In the genomic region with DNA sequence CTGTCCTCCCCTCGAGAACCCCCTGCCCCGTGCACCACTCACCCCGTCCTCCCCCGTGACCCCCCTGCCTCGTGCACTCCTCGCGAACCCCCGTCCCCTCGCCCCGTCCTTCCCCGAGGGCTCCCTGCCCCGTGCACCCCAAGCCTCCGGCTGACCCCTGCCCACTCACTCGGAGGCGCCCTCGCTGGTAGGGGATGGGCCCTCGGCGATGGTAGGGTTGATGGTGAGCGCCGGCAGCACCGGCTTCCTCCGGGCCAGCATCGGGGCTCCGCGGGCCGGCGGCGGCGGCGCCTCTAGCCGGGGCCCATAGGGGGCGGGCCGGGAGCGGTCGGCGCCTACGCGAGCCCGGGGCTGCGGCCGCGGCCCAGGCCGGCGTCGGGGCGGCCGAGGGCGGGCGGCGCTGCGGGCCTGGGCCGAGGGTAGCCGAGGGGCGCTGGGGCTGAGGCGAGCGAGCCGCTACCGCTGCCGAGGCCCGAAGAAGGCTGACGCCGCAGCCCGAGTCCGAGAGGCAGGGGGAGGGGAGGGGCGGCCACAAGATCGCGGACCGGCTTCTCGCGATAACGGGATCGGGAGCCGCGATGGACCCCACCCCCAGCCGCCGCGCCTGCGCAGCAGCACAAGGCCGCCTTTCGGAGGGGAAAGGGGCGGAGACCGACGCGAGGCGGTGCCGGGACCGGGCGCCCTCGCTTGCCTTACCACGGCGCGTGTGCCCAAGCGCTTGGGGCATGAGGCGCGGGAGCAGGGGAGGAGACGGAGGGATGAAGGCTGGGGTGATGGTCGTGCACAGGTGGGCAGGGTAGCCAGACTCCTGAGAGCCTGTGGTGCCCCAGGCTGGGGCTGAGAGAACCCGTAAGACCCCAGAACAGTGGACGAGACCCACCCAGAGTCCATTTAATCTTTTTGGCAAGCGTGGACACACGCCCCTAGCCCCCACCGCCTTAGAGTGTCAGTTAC, we compare ENCODE assay signal across 8 cellular contexts. TPM values are rescaled to one million over a fixed set of nuclear protein-coding genes. Genes with fewer than 3 reads are reported as not detected.
DNase-seq lines count a peak whose midpoint lies in the region; ATAC-seq and TF ChIP-seq lines count a peak whose summit lies in the region.

A gene (minus strand): TSS at position 508 of the 954 bp plus-strand sequence. CDS start 247 bp downstream, at position 261.

- H3K9ac ChIP-seq in adipocyte (ENCODE audit: low read length) (peak within 1 kb of the TSS; percentile 96), trophoblast cell (ENCODE audit: low read length) (peak within 1 kb of the TSS; percentile 100)

- peak within 1 kb of the TSS; percentile 88 for H3K18ac ChIP-seq in trophoblast cell (ENCODE audit: low read length)

- peak within 1 kb of the TSS; percentile 84 for H3K27ac ChIP-seq in cardiac muscle cell
- H3K27ac ChIP-seq in trophoblast cell (ENCODE audit: low read depth, low read length), result peak within 1 kb of the TSS; percentile 38
- peak within 1 kb of the TSS; percentile 52 to 86 (median 82) for H3K27ac ChIP-seq in tibial nerve

- peak within 1 kb of the TSS; percentile 62 for H2BK12ac ChIP-seq in trophoblast cell (ENCODE audit: low read length)

- peaks cover 29% of the 10 kb centered on the region for H3K4me1 ChIP-seq in adipocyte (ENCODE audit: control insufficient read depth, insufficient read depth, low read length)
- H3K4me1 ChIP-seq in cardiac muscle cell (ENCODE audit: low read depth), result peaks cover 6% of the 10 kb centered on the region
- peaks cover 8 to 10% of the 10 kb centered on the region in 2 experiments for H3K4me1 ChIP-seq in trophoblast cell (ENCODE audit: control insufficient read depth in 1 of 2, insufficient read depth in 2 of 2, low read length in 2 of 2)
- peaks cover 0 to 41% (median 16%) of the 10 kb centered on the region in 4 donors for H3K4me1 ChIP-seq in tibial nerve

- H3K27me3 ChIP-seq in GM06990 (replicated peaks; ENCODE audit: control insufficient read depth, insufficient read depth, low read length) (no peaks in the 10 kb centered on the region), adipocyte (replicated peaks; ENCODE audit: control insufficient read depth, insufficient read depth, low read length) (no peaks in the 10 kb centered on the region), cardiac muscle cell (no peaks in the 10 kb centered on the region), trophoblast cell (ENCODE audit: insufficient read depth, low read length) (no peaks in the 10 kb centered on the region), tibial nerve (no peaks in the 10 kb centered on the region)

- peak within 1 kb of the TSS; percentile 74 for H2AFZ ChIP-seq in trophoblast cell (ENCODE audit: insufficient read depth, low read length, poor library complexity)

- TF ChIP-seq EP300 in tibial nerve (IDR thresholded peaks at IDR 0.05), result peak; percentile 79 to 88

- H3K9me3 ChIP-seq in adipocyte (ENCODE audit: control insufficient read depth, low read length) (no peaks in the 10 kb centered on the region), cardiac muscle cell (ENCODE audit: low read depth) (no peaks in the 10 kb centered on the region), trophoblast cell (ENCODE audit: insufficient read depth, low read depth, low read length) (no peaks in the 10 kb centered on the region), tibial nerve (no peaks in the 10 kb centered on the region)

- peak within 1 kb of the TSS; percentile 98 for H2AK5ac ChIP-seq in trophoblast cell (ENCODE audit: low read length)

- peak within 1 kb of the TSS; percentile 84 for H2BK5ac ChIP-seq in trophoblast cell (ENCODE audit: low read depth, low read length, poor library complexity)

- peak within 1 kb of the TSS; percentile 93 for H3K23ac ChIP-seq in trophoblast cell (ENCODE audit: low read length)

- H3K36me3 ChIP-seq in GM06990 (ENCODE audit: control insufficient read depth, insufficient read depth, low read length), result peaks cover 7% of the 10 kb centered on the region
- H3K36me3 ChIP-seq in adipocyte (ENCODE audit: control insufficient read depth, insufficient read depth, low read length, severe bottlenecking), result peaks cover 7% of the 10 kb centered on the region
- peaks cover 3% of the 10 kb centered on the region for H3K36me3 ChIP-seq in cardiac muscle cell
- peaks cover 10 to 14% of the 10 kb centered on the region in 2 experiments for H3K36me3 ChIP-seq in trophoblast cell (ENCODE audit: control insufficient read depth in 1 of 2, insufficient read depth in 2 of 2, low read length in 2 of 2)
- peaks cover 0 to 21% (median 0%) of the 10 kb centered on the region in 3 donors for H3K36me3 ChIP-seq in tibial nerve

- WGBS in trophoblast cell (ENCODE audit: extremely low coverage, insufficient coverage, insufficient read length), result no CpG with 5 or more reads among the region's 102 CpGs
- WGBS in tibial nerve, 2 donors, result 1% methylated on average over 39 to 49 of the region's 102 CpGs

- H3K4me3 ChIP-seq in GM06990 (replicated peaks; ENCODE audit: low read depth, low read length), result peak within 1 kb of the TSS; percentile 99
- H3K4me3 ChIP-seq in adipocyte (ENCODE audit: low read length), result peak within 1 kb of the TSS; percentile 93
- H3K4me3 ChIP-seq in cardiac muscle cell, result peak within 1 kb of the TSS; percentile 100
- peak within 1 kb of the TSS; percentile 100 for H3K4me3 ChIP-seq in trophoblast cell (ENCODE audit: low read depth, low read length)
- H3K4me3 ChIP-seq in tibial nerve, result peak within 1 kb of the TSS; percentile 54 to 98 (median 90)

- H3K4ac ChIP-seq in trophoblast cell (ENCODE audit: low read depth, low read length), result peak within 1 kb of the TSS; percentile 99

- ATAC-seq in HG02588 (IDR thresholded peaks at IDR 0.05; ENCODE audit: unreplicated experiment), result peak; percentile 80

- DNase-seq in GM06990 (ENCODE audit: extremely low read depth, insufficient read length) (peak; percentile 93), NCI-H1417 treated with DMSO at 0.1 percent for 48 hours (lab: John Stamatoyannopoulos, UW) (peak; percentile 54), T follicular helper cell (ENCODE audit: low read depth) (peak; percentile 94), adipocyte (ENCODE audit: low read depth) (peak; percentile 98), cardiac muscle cell (ENCODE audit: low read depth in 1 of 2, low spot score in 1 of 2) (peak; percentile 94 to 96), trophoblast cell (peak; percentile 88 to 97), tibial nerve (ENCODE audit: low spot score in 2 of 2) (peak; percentile 89)

- H2BK120ac ChIP-seq in trophoblast cell (ENCODE audit: insufficient read depth, low read length, poor library complexity), result peak within 1 kb of the TSS; percentile 84

- peak within 1 kb of the TSS; percentile 82 for H4K8ac ChIP-seq in trophoblast cell (ENCODE audit: low read depth, low read length)

- TF ChIP-seq CTCF in GM06990 (IDR thresholded peaks at IDR 0.05; ENCODE audit: insufficient read depth, low read length, poor library complexity, severe bottlenecking) (no peak), cardiac muscle cell (IDR thresholded peaks at IDR 0.05; ENCODE audit: low read depth, low read length) (no peak), tibial nerve (IDR thresholded peaks at IDR 0.05) (peak in 3 of 5 experiments; percentile 29 to 50 (median 36))

- peaks cover 16% of the 10 kb centered on the region for H3K79me2 ChIP-seq in trophoblast cell (ENCODE audit: control insufficient read depth, insufficient read depth, low read length, poor library complexity)

- peaks cover 8% of the 10 kb centered on the region for H3K79me1 ChIP-seq in trophoblast cell (ENCODE audit: low read length)

- H4K12ac ChIP-seq in trophoblast cell (ENCODE audit: low read depth, low read length), result peak within 1 kb of the TSS; percentile 59

- peak within 1 kb of the TSS; percentile 97 for H3K14ac ChIP-seq in trophoblast cell (ENCODE audit: low read length)

- H4K91ac ChIP-seq in trophoblast cell (ENCODE audit: low read depth, low read length), result peak within 1 kb of the TSS; percentile 78

- peak; percentile 58 to 86 for TF ChIP-seq POLR2A in tibial nerve (IDR thresholded peaks at IDR 0.05)

- peak within 1 kb of the TSS; percentile 94 for H3K4me2 ChIP-seq in trophoblast cell (ENCODE audit: low read length)

RNA-seq across cellular contexts. Expression of the gene that starts here (rescaled TPM):
- 220 and 240 TPM in 2 replicates for total RNA-seq in cardiac muscle cell
- polyA plus RNA-seq in cardiac muscle cell, result 217 and 219 TPM in 2 replicates
- polyA plus RNA-seq in trophoblast cell (2013), result 150 and 155 TPM in 2 replicates
- 100 to 1,000 TPM in 1 of 4 donors, 10 to 100 TPM in 3; 36.9 to 128 (median 75.0) TPM for total RNA-seq in tibial nerve

Comparison
In these comparisons a context has a peak if more than half of its experiments do, and no peak if none do; other contexts are left out.
1. Peak in every context shown above with its lines: DNase-seq, ATAC-seq, H3K4me3 ChIP-seq and H3K27ac ChIP-seq.
2. CTCF ChIP-seq: peak in tibial nerve (3 of 5); none in GM06990 (single experiment) and cardiac muscle cell (single experiment).